ENCODE assay signal across 7 cellular contexts in the genomic region with DNA sequence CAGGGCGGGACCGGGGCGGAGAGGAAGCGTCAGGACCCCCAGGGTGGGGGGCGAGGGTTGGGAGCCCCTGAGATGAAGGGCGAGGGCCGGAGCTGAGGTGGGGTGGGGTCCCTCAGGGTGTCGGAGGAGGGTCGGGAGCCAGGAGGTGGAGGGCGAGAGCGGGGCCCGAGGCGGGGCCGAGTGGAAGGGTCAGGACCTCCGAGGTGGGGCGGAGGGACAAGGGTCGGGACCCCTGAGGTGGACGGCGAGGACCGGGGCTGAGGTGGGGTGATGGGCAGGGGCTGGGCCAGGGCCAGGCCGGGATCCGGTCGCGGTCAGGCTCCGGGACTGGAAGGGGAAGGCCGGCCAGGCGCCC. TPM values are rescaled to one million over a fixed set of nuclear protein-coding genes. Genes with fewer than 3 reads are reported as not detected.
DNase-seq lines count a peak whose midpoint lies in the region; ATAC-seq, FAIRE-seq and TF ChIP-seq lines count a peak whose summit lies in the region.

No MANE protein-coding gene starts in this region.

- no peaks in the 10 kb centered on the region for H3K9me1 ChIP-seq in keratinocyte (ENCODE audit: control insufficient read depth, extremely low read depth, insufficient read depth, low read length)

- no peaks in the 10 kb centered on the region for H3K36me3 ChIP-seq in HUES64 (ENCODE audit: insufficient read depth, low read length)
- no peaks in the 10 kb centered on the region for H3K36me3 ChIP-seq in keratinocyte (ENCODE audit: control insufficient read depth in 2 of 2, extremely low read depth in 1 of 2, insufficient read depth in 2 of 2, low read length in 2 of 2)
- H3K36me3 ChIP-seq in ascending aorta = no peaks in the 10 kb centered on the region

- peak overlapping the region; percentile 67 for H3K4me3 Mint-ChIP-seq in activated CD8-positive, alpha-beta T cell treated with anti-CD3 and anti-CD28 coated beads for 36 hours
- peak overlapping the region; percentile 68 for H3K4me3 Mint-ChIP-seq in stimulated activated memory B cell treated with anti-CD40 and anti-IgM and Interleukin-4, amounts not matched to agents 10 μg/mL and 1 μg/mL and 100 μg/mL, for 72 hours

- CTCF ChIA-PET in activated CD8-positive, alpha-beta T cell treated with anti-CD3 and anti-CD28 coated beads for 36 hours (lab: Charles Lee) = no interaction called here

- no peak for FAIRE-seq in keratinocyte (lab: Jason Lieb, UNC)
- no peak for FAIRE-seq in H54 (lab: Jason Lieb, UNC)

- peaks cover 24% of the 10 kb centered on the region for H3K27me3 ChIP-seq in HUES64 (ENCODE audit: insufficient read depth, low read length)
- H3K27me3 ChIP-seq in keratinocyte (ENCODE audit: control insufficient read depth, extremely low read depth, insufficient read depth, low read length) = no peaks in the 10 kb centered on the region
- H3K27me3 ChIP-seq in ascending aorta = no peaks in the 10 kb centered on the region

- peak overlapping the region; percentile 86; the same call in 1 of the 2 replicates for H3K9ac ChIP-seq in HUES64 (ENCODE audit: low read depth, low read length)
- H3K9ac ChIP-seq in keratinocyte (ENCODE audit: control insufficient read depth, extremely low read depth, insufficient read depth, low read length) = no peak overlapping the region

- no peaks in the 10 kb centered on the region for H3K27me3 Mint-ChIP-seq in activated CD8-positive, alpha-beta T cell treated with anti-CD3 and anti-CD28 coated beads for 36 hours
- H3K27me3 Mint-ChIP-seq in stimulated activated memory B cell treated with anti-CD40 and anti-IgM and Interleukin-4, amounts not matched to agents 10 μg/mL and 1 μg/mL and 100 μg/mL, for 72 hours = peaks cover 31% of the 10 kb centered on the region

- H3K4me1 Mint-ChIP-seq in activated CD8-positive, alpha-beta T cell treated with anti-CD3 and anti-CD28 coated beads for 36 hours (ENCODE audit: low read depth) = peaks cover 9% of the 10 kb centered on the region
- peaks cover 8% of the 10 kb centered on the region for H3K4me1 Mint-ChIP-seq in stimulated activated memory B cell treated with anti-CD40 and anti-IgM and Interleukin-4, amounts not matched to agents 10 μg/mL and 1 μg/mL and 100 μg/mL, for 72 hours

- 94% methylated on average over 27 of the region's 27 CpGs for WGBS in HUES64

- intact Hi-C loops in activated CD8-positive, alpha-beta T cell treated with anti-CD3 and anti-CD28 coated beads for 36 hours (cut with micrococcal nuclease) = no loop called here
- intact Hi-C loops in ascending aorta (cut with DNase I) = loop anchor here (1.0 kb wide), 1 partner anchor 104 kb away; a partner anchor contains a TSS

- H3K4me1 ChIP-seq in HUES64 (ENCODE audit: insufficient read depth, low read length) = no peaks in the 10 kb centered on the region
- peaks cover 9% of the 10 kb centered on the region for H3K4me1 ChIP-seq in keratinocyte (ENCODE audit: control insufficient read depth, extremely low read depth, insufficient read depth, low read length)
- H3K4me1 ChIP-seq in ascending aorta = peaks cover 0 to 7% of the 10 kb centered on the region in 2 donors

- peaks cover 1% of the 10 kb centered on the region for H3K9me3 Mint-ChIP-seq in activated CD8-positive, alpha-beta T cell treated with anti-CD3 and anti-CD28 coated beads for 36 hours
- H3K9me3 Mint-ChIP-seq in stimulated activated memory B cell treated with anti-CD40 and anti-IgM and Interleukin-4, amounts not matched to agents 10 μg/mL and 1 μg/mL and 100 μg/mL, for 72 hours = no peaks in the 10 kb centered on the region

- no peak for TF ChIP-seq POLR2A in H54 (IDR thresholded peaks at IDR 0.05; ENCODE audit: low read depth, low read length)

- no peaks in the 10 kb centered on the region for H3K79me2 ChIP-seq in keratinocyte (ENCODE audit: control insufficient read depth, insufficient read depth, low read length)

- peak overlapping the region; percentile 96 for H2AFZ ChIP-seq in keratinocyte (ENCODE audit: control insufficient read depth, low read length)

- H3K36me3 Mint-ChIP-seq in activated CD8-positive, alpha-beta T cell treated with anti-CD3 and anti-CD28 coated beads for 36 hours (ENCODE audit: low read depth) = peaks cover 14% of the 10 kb centered on the region
- H3K36me3 Mint-ChIP-seq in stimulated activated memory B cell treated with anti-CD40 and anti-IgM and Interleukin-4, amounts not matched to agents 10 μg/mL and 1 μg/mL and 100 μg/mL, for 72 hours = peaks cover under 1% of the 10 kb centered on the region

- dilution Hi-C loops in keratinocyte (cut with MboI; ENCODE audit: extremely low pct_ligation_motif_present, low sequenced_read_pairs) = no loop called here

- no peaks in the 10 kb centered on the region for H4K20me1 ChIP-seq in keratinocyte (ENCODE audit: control insufficient read depth, extremely low read depth, insufficient read depth, low read length)

- POLR2A ChIA-PET in activated CD8-positive, alpha-beta T cell treated with anti-CD3 and anti-CD28 coated beads for 36 hours (lab: Charles Lee) = interaction anchor here (0.6 to 2.5 kb wide), 18 partner anchors 9 to 106 kb away, joined by 3 to 12 read pairs (median 3); a partner anchor contains a TSS

- H3K27ac Mint-ChIP-seq in activated CD8-positive, alpha-beta T cell treated with anti-CD3 and anti-CD28 coated beads for 36 hours = peak overlapping the region; percentile 85
- peak overlapping the region; percentile 77 for H3K27ac Mint-ChIP-seq in stimulated activated memory B cell treated with anti-CD40 and anti-IgM and Interleukin-4, amounts not matched to agents 10 μg/mL and 1 μg/mL and 100 μg/mL, for 72 hours

- H3K27ac ChIP-seq in HUES64 (ENCODE audit: low read depth, low read length) = no peak overlapping the region
- H3K27ac ChIP-seq in keratinocyte (ENCODE audit: control insufficient read depth, insufficient read depth, low read length) = no peak overlapping the region
- H3K27ac ChIP-seq in ascending aorta = no peak overlapping the region

- no peak for ATAC-seq in activated CD8-positive, alpha-beta T cell treated with anti-CD3 and anti-CD28 coated beads for 36 hours
- peak; percentile 68 for ATAC-seq in stimulated activated memory B cell treated with anti-CD40 and anti-IgM and Interleukin-4, amounts not matched to agents 10 μg/mL and 1 μg/mL and 100 μg/mL, for 72 hours
- no peak for ATAC-seq in GM21515 (IDR thresholded peaks at IDR 0.05; ENCODE audit: unreplicated experiment)

- H3K4me3 ChIP-seq in HUES64 (ENCODE audit: low read length) (no peak overlapping the region), keratinocyte (ENCODE audit: control insufficient read depth in 2 of 3, extremely low read depth in 1 of 3, insufficient read depth in 2 of 3, low read depth in 1 of 3, low read length in 3 of 3) (no peak overlapping the region), ascending aorta (peak overlapping the region in 1 of 2 donors; percentile 54)

- H3K9me3 ChIP-seq in HUES64 (ENCODE audit: insufficient read depth, low read depth, low read length) (peaks cover 8% of the 10 kb centered on the region), keratinocyte (ENCODE audit: control insufficient read depth, low read depth, low read length) (no peaks in the 10 kb centered on the region), ascending aorta (no peaks in the 10 kb centered on the region)

- H3K4me2 ChIP-seq in keratinocyte (ENCODE audit: control insufficient read depth, extremely low read depth, insufficient read depth, low read depth, low read length) = peak overlapping the region; percentile 91

- DNase-seq in activated CD8-positive, alpha-beta T cell treated with anti-CD3 and anti-CD28 coated beads for 36 hours = no peak
- DNase-seq in keratinocyte (ENCODE audit: low read depth, low spot score) (no peak), H54 (ENCODE audit: insufficient read length, low spot score) (no peak), ascending aorta (ENCODE audit: low spot score in 2 of 2) (no peak)

- TF ChIP-seq CTCF in activated CD8-positive, alpha-beta T cell treated with anti-CD3 and anti-CD28 coated beads for 36 hours (IDR thresholded peaks at IDR 0.05) = no peak
- no peak for TF ChIP-seq CTCF in keratinocyte (optimal IDR thresholded peaks at IDR 0.05 in 1 of 3, IDR thresholded peaks at IDR 0.05 in 1 of 3, conservative IDR thresholded peaks at IDR 0.05 in 1 of 3; ENCODE audit: extremely low read depth in 1 of 3, insufficient read depth in 2 of 3, low read length in 3 of 3)
- no peak for TF ChIP-seq CTCF in ascending aorta (IDR thresholded peaks at IDR 0.05)

RNA-seq across cellular contexts. Expression of a gene that starts 0.4 kb away (rescaled TPM):
- not detected for polyA plus RNA-seq in HUES64 (2013, experiment 1 of 2)
- not detected for polyA plus RNA-seq in HUES64 (2013, experiment 2 of 2)
- total RNA-seq in activated CD8-positive, alpha-beta T cell treated with anti-CD3 and anti-CD28 coated beads for 36 hours = 1 to 10 TPM; 1.8 TPM
- polyA plus RNA-seq in keratinocyte = not detected in 3 replicates
- not detected for polyA plus RNA-seq in keratinocyte (2011; ENCODE audit: low read depth)
- polyA plus RNA-seq in keratinocyte (2011; cell fraction: cytosol; rRNA removed) = not detected in 2 replicates
- polyA plus RNA-seq in keratinocyte (2011; cell fraction: nucleus; rRNA removed) = not detected in 2 replicates
- not detected in 2 replicates for polyA plus RNA-seq in keratinocyte (2012; ENCODE audit: low replicate concordance)
- not detected in 3 replicates for polyA minus RNA-seq in keratinocyte
- polyA minus RNA-seq in keratinocyte (2011; cell fraction: cytosol; rRNA and poly(A)+ RNA removed) = not detected
- polyA minus RNA-seq in keratinocyte (2011; cell fraction: nucleus; rRNA and poly(A)+ RNA removed) = not detected in 2 replicates
- total RNA-seq in ascending aorta = not detected

RNA-seq across cellular contexts. Expression of a gene that starts 0.5 kb away (rescaled TPM):
- 1.9 TPM for polyA plus RNA-seq in HUES64 (2013, experiment 1 of 2)
- 3.0 TPM for polyA plus RNA-seq in HUES64 (2013, experiment 2 of 2)
- 10 to 100 TPM in 1 of 2 experiments, 1 to 10 TPM in 1; 9.5 to 10.4 TPM for total RNA-seq in activated CD8-positive, alpha-beta T cell treated with anti-CD3 and anti-CD28 coated beads for 36 hours
- polyA plus RNA-seq in keratinocyte = 0.05 to 0.26 TPM (median 0.12 TPM) in 3 replicates
- not detected for polyA plus RNA-seq in keratinocyte (2011; ENCODE audit: low read depth)
- 0.13 and 0.15 TPM in 2 replicates for polyA plus RNA-seq in keratinocyte (2011; cell fraction: cytosol; rRNA removed)
- polyA plus RNA-seq in keratinocyte (2011; cell fraction: nucleus; rRNA removed) = not detected in 2 replicates
- 0.19 TPM in 1 of 2 replicates, not detected in the other for polyA plus RNA-seq in keratinocyte (2012; ENCODE audit: low replicate concordance)
- polyA minus RNA-seq in keratinocyte = 0.20 TPM in 1 of 3 replicates, not detected in the others
- not detected for polyA minus RNA-seq in keratinocyte (2011; cell fraction: cytosol; rRNA and poly(A)+ RNA removed)
- not detected in 2 replicates for polyA minus RNA-seq in keratinocyte (2011; cell fraction: nucleus; rRNA and poly(A)+ RNA removed)
- total RNA-seq in ascending aorta = not detected

Comparison
In these comparisons a context has a peak if more than half of its experiments do, and no peak if none do; other contexts are left out.
1. RNA of a gene that starts 0.5 kb away (total RNA-seq): 9.5 to 10.4 TPM in activated CD8-positive, alpha-beta T cell treated with anti-CD3 and anti-CD28 coated beads for 36 hours; not detected in ascending aorta (single experiment); every median in the first group is over 10 times any median in the second.